In the genomic region with DNA sequence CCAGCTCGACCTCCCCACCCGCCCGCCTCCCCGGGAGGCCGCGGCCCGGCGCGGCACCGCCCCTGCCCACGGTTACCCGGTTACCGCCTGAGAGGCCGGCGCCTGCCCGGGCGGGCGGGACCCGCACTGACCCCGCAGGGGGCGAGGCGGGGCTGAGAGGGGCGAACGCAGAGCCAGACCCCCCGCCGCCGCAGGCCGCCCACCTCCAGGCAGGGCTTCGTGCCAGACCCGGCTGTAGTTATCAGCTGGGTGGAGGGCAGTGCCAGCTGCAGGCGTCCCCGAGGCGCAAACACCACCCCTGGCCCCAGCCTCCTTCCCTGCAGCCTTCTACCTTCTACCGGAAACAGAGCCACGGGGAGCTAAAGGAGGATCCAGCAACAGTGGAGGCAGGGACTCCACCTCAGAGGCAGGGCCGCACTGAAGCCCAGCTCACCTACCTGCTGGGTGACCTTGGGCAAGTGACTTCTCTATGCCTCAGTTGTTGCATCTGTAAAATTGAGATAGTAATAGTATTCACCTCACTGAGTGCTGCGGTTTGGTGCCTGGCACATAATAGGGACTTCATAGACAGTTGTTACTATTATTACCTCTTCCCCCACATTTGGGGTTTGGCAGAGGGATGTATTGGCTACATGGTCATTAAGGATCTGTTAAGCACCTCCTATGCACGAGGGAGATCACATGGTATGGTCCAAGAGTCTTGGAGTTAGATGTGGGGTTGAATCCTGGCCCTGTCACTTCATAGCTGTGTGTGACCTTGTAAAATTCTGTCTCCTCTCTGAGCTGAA, we compare ENCODE assay signal across 8 cellular contexts.
DNase-seq lines count a peak whose midpoint lies in the region; ATAC-seq and TF ChIP-seq lines count a peak whose summit lies in the region.

No MANE protein-coding gene starts in this region.

- H3K9me3 ChIP-seq in SJSA1 (replicated peaks): no peaks in the 10 kb centered on the region
- H3K9me3 ChIP-seq in osteoblast (ENCODE audit: low read depth, low read length): no peaks in the 10 kb centered on the region

- H3K36me3 ChIP-seq in ACC112 (ENCODE audit: insufficient read depth, low read length): no peaks in the 10 kb centered on the region
- H3K36me3 ChIP-seq in SJSA1: no peaks in the 10 kb centered on the region
- H3K36me3 ChIP-seq in osteoblast (ENCODE audit: insufficient read depth, low read length): no peaks in the 10 kb centered on the region

- TF ChIP-seq CTCF in fibroblast of mammary gland (conservative IDR thresholded peaks at IDR 0.05; ENCODE audit: control insufficient read depth, insufficient read depth, low read depth, low read length) (no peak), osteoblast (IDR thresholded peaks at IDR 0.05; ENCODE audit: extremely low read depth, low read depth, low read length) (no peak)

- H3K79me2 ChIP-seq in ACC112 (ENCODE audit: control insufficient read depth, insufficient read depth, low read length, unreplicated experiment) (no peaks in the 10 kb centered on the region), osteoblast (ENCODE audit: insufficient read depth, low read length) (no peaks in the 10 kb centered on the region)

- H3K4me1 ChIP-seq in ACC112 (ENCODE audit: control insufficient read depth, insufficient read depth, low read length, unreplicated experiment) (peaks cover 9% of the 10 kb centered on the region), SJSA1 (replicated peaks) (peaks cover 8% of the 10 kb centered on the region), osteoblast (ENCODE audit: insufficient read depth, low read length) (no peaks in the 10 kb centered on the region)

- H3K27me3 ChIP-seq in ACC112 (ENCODE audit: insufficient read depth, low read length) (peaks cover 4% of the 10 kb centered on the region; the same call in 1 of the 2 replicates), SJSA1 (replicated peaks) (peaks cover 9% of the 10 kb centered on the region), osteoblast (ENCODE audit: insufficient read depth, low read length) (peaks cover 3% of the 10 kb centered on the region)

- peak overlapping the region; percentile 83 for H3K4me3 ChIP-seq in ACC112 (ENCODE audit: low read depth, low read length)
- H3K4me3 ChIP-seq in SJSA1: peak overlapping the region; percentile 48
- peak overlapping the region; percentile 31 for H3K4me3 ChIP-seq in fibroblast of mammary gland (ENCODE audit: control insufficient read depth, low read depth, low read length)
- peak overlapping the region; percentile 69 for H3K4me3 ChIP-seq in osteoblast (ENCODE audit: insufficient read depth, low read length)

- peak overlapping the region; percentile 56 for H2AFZ ChIP-seq in ACC112 (ENCODE audit: low read length, unreplicated experiment)
- peak overlapping the region; percentile 51 for H2AFZ ChIP-seq in osteoblast (ENCODE audit: low read length)

- H3K27ac ChIP-seq in ACC112 (ENCODE audit: low read depth, low read length) (no peak overlapping the region), SJSA1 (no peak overlapping the region), osteoblast (ENCODE audit: low read depth, low read length) (no peak overlapping the region)

- ATAC-seq in GM19035 (IDR thresholded peaks at IDR 0.05; ENCODE audit: unreplicated experiment) (peak; percentile 52), HG03520 (IDR thresholded peaks at IDR 0.05; ENCODE audit: unreplicated experiment) (peak; percentile 44)

- H4K20me1 ChIP-seq in osteoblast (ENCODE audit: insufficient read depth, low read length): no peaks in the 10 kb centered on the region

- peak in 1 of 2 experiments; percentile 23 for DNase-seq in SJSA1 (ENCODE audit: low read depth in 1 of 2, low spot score in 2 of 2)
- no peak for DNase-seq in fibroblast of mammary gland (ENCODE audit: low read depth)
- DNase-seq in osteoblast (ENCODE audit: insufficient read length, low spot score, missing footprints): peak; percentile 21
- DNase-seq in UCSD-AML1 (lab: John Stamatoyannopoulos, UW; ENCODE audit: unreplicated experiment): no peak
- DNase-seq in cerebellar cortex (ENCODE audit: low spot score): no peak

- peak overlapping the region; percentile 79 for H3K4me2 ChIP-seq in osteoblast (ENCODE audit: insufficient read depth, low read length)

Comparison
In these comparisons a context has a peak if more than half of its experiments do, and no peak if none do; other contexts are left out.
1. H3K4me3 ChIP-seq: peak in every context shown above with its lines; median percentile 83 in ACC112; 69 in osteoblast; 48 in SJSA1; 31 in fibroblast of mammary gland.